In genomic region chr5:115282131-115282530, GRCh38 we compare ENCODE assay signal across 11 cellular contexts.
"Had no signal": no experiment of that assay in that cellular context is flagged by ENCODE, and none has a peak within 500 bp of the region (broad histone marks: within the 10 kb centered on the region; RNA-seq: fewer than 3 reads in every experiment).

No MANE protein-coding gene starts in this region.

- H3K4me1 ChIP-seq: HAP-1 had no signal

- H2AFZ ChIP-seq: GM23248, GM23338 had no signal

- H3K36me3 ChIP-seq: HAP-1 had no signal

- H3K4me3 ChIP-seq: GM23248, GM23338, HAP-1 had no signal

- H3K9me3 ChIP-seq: HAP-1 had no signal

- H3K27ac ChIP-seq: GM23248 had no signal

- FAIRE-seq: H1, H54 had no signal

- H3K4me2 ChIP-seq: GM23338 had no signal

- DNase-seq: GM23248, GOT3, H7, H9, HCEC 1CT, HFFc6 had no signal

- ATAC-seq: GM23338, HCT116 had no signal

- H3K9ac ChIP-seq: GM23248 had no signal
